Comparison of ENCODE assay signal across 12 cellular contexts in the genomic region with DNA sequence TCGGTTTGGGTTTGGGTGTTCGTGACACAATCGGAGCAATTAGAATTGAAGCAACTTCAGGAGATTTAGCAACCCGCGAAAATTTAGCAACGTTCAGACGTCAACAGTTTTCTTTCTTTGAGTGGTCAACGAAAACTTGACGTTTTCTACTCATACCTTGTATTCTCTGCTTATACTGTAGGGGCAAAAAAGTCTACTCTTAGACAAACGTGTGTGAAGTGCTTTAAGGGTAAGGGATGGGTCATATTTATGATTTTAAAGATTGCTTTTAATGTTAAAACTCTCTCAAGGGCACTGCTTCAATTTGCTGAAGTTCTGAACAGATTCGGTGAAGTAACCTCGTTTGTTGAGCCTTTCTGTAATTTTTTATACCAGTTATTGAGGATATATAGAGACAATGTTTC. TPM values are rescaled to one million over a fixed set of nuclear protein-coding genes. Genes with fewer than 3 reads are reported as not detected.
DNase-seq lines count a peak whose midpoint lies in the region; ATAC-seq and TF ChIP-seq lines count a peak whose summit lies in the region.
"Had no signal": no experiment of that assay in that cellular context is flagged by ENCODE, and none has a peak within 500 bp of the region (broad histone marks: within the 10 kb centered on the region; RNA-seq: fewer than 3 reads in every experiment).

No MANE protein-coding gene starts in this region.

- H3K27ac Mint-ChIP-seq in CD4-positive, alpha-beta T cell: no peak overlapping the region

- H4K8ac ChIP-seq in mesenchymal stem cell (ENCODE audit: low read length): no peak overlapping the region

- no peak overlapping the region for H4K91ac ChIP-seq in mesenchymal stem cell (ENCODE audit: low read length)

- H3K36me3 Mint-ChIP-seq in CD4-positive, alpha-beta T cell (ENCODE audit: low read depth): no peaks in the 10 kb centered on the region

- H2BK120ac ChIP-seq in mesenchymal stem cell (ENCODE audit: low read depth, low read length): no peak overlapping the region

- H3K27me3 ChIP-seq in CD4-positive, alpha-beta T cell (ENCODE audit: control insufficient read depth, insufficient read depth, low read length): peaks cover 81% of the 10 kb centered on the region
- no peaks in the 10 kb centered on the region for H3K27me3 ChIP-seq in HAP-1 (ENCODE audit: low read depth)
- peaks cover 59% of the 10 kb centered on the region for H3K27me3 ChIP-seq in WERI-Rb-1 (ENCODE audit: insufficient read depth, low read depth, severe bottlenecking)
- H3K27me3 ChIP-seq in mesenchymal stem cell (ENCODE audit: control insufficient read depth in 1 of 2, insufficient read depth in 1 of 2, low read length in 2 of 2): peaks cover 59 to 90% of the 10 kb centered on the region in 2 experiments

- intact Hi-C loops in CD4-positive, alpha-beta T cell (cut with DNase I, micrococcal nuclease): no loop called here

- CTCF ChIA-PET in CD4-positive, alpha-beta T cell (lab: Charles Lee): no interaction called here

- no peak for TF ChIP-seq CTCF in CD4-positive, alpha-beta T cell (IDR thresholded peaks at IDR 0.05)
- no peak for TF ChIP-seq CTCF in WERI-Rb-1 (IDR thresholded peaks at IDR 0.05; ENCODE audit: low read depth, low read length)

- H3K4me3 ChIP-seq in HAP-1: peak overlapping the region; percentile 7
- H3K4me3 ChIP-seq in WERI-Rb-1 (ENCODE audit: low read depth, low read length): peak overlapping the region; percentile 42
- no peak overlapping the region for H3K4me3 ChIP-seq in mesenchymal stem cell (ENCODE audit: insufficient read depth in 1 of 2, low read depth in 1 of 2, low read length in 2 of 2)
- H3K4me3 ChIP-seq: thyroid gland had no signal

- H3K4me2 ChIP-seq in mesenchymal stem cell (ENCODE audit: low read length, poor library complexity, severe bottlenecking): no peak overlapping the region

- H3K4me1 ChIP-seq in HAP-1: no peaks in the 10 kb centered on the region; the same call in 1 of the 2 replicates
- H3K4me1 ChIP-seq in mesenchymal stem cell (ENCODE audit: control insufficient read depth, insufficient read depth, low read depth, low read length): peaks cover 26% of the 10 kb centered on the region

- peaks cover 40% of the 10 kb centered on the region for H3K4me1 Mint-ChIP-seq in CD4-positive, alpha-beta T cell (ENCODE audit: low read depth)

- H3K36me3 ChIP-seq in HAP-1 (replicated peaks) (peaks cover 23% of the 10 kb centered on the region), WERI-Rb-1 (no peaks in the 10 kb centered on the region), mesenchymal stem cell (ENCODE audit: control insufficient read depth in 1 of 2, insufficient read depth in 2 of 2, low read depth in 1 of 2, low read length in 2 of 2) (peaks cover 0 to 2% of the 10 kb centered on the region in 2 experiments)
- H3K36me3 ChIP-seq: thyroid gland had no signal

- in situ Hi-C loops in HAP-1 (cut with MboI; ENCODE audit: low sequenced_read_pairs): no loop called here

- H3K4me3 Mint-ChIP-seq in CD4-positive, alpha-beta T cell: peak overlapping the region; percentile 22

- H3K27ac ChIP-seq in CD4-positive, alpha-beta T cell (ENCODE audit: low read depth, low read length): no peak overlapping the region
- H3K27ac ChIP-seq in WERI-Rb-1 (no peak overlapping the region), mesenchymal stem cell (ENCODE audit: low read length, poor library complexity, severe bottlenecking) (no peak overlapping the region)
- H3K27ac ChIP-seq: thyroid gland had no signal

- no peak for TF ChIP-seq POLR2A in GM18505 (IDR thresholded peaks at IDR 0.05; ENCODE audit: borderline replicate concordance, extremely low read depth, insufficient read depth, insufficient read length)

- no peak overlapping the region for H2BK12ac ChIP-seq in mesenchymal stem cell (ENCODE audit: low read length in 2 of 2)

- H3K9ac ChIP-seq in mesenchymal stem cell (ENCODE audit: low read length): no peak overlapping the region

- 0% methylated on average over 10 of the region's 12 CpGs for WGBS in mesenchymal stem cell

- POLR2A ChIA-PET in CD4-positive, alpha-beta T cell (lab: Charles Lee): no interaction called here

- H3K79me1 ChIP-seq in mesenchymal stem cell (replicated peaks; ENCODE audit: low read length, poor library complexity, severe bottlenecking): no peaks in the 10 kb centered on the region

- no peak overlapping the region for H2AFZ ChIP-seq in mesenchymal stem cell (ENCODE audit: low read depth, low read length)

- peaks cover 3% of the 10 kb centered on the region for H3K9me3 ChIP-seq in CD4-positive, alpha-beta T cell (ENCODE audit: control insufficient read depth, low read length)
- H3K9me3 ChIP-seq in HAP-1 (no peaks in the 10 kb centered on the region), WERI-Rb-1 (ENCODE audit: severe bottlenecking) (peaks cover 9% of the 10 kb centered on the region), mesenchymal stem cell (ENCODE audit: control insufficient read depth, low read length) (no peaks in the 10 kb centered on the region)
- H3K9me3 ChIP-seq: thyroid gland had no signal

- no peak overlapping the region for H3K14ac ChIP-seq in mesenchymal stem cell (ENCODE audit: low read length in 2 of 2)

- no peak overlapping the region for H3K4ac ChIP-seq in mesenchymal stem cell (ENCODE audit: low read depth in 1 of 2, low read length in 2 of 2)

- H2AK5ac ChIP-seq in mesenchymal stem cell (ENCODE audit: low read length, severe bottlenecking): no peak overlapping the region

- no peak overlapping the region for H3K23ac ChIP-seq in mesenchymal stem cell (ENCODE audit: low read length in 2 of 2)

- peaks cover 85% of the 10 kb centered on the region for H3K27me3 Mint-ChIP-seq in CD4-positive, alpha-beta T cell

- no peak overlapping the region for H3K18ac ChIP-seq in mesenchymal stem cell (ENCODE audit: low read depth in 1 of 2, low read length in 2 of 2)

- H2BK5ac ChIP-seq in mesenchymal stem cell (ENCODE audit: low read depth, low read length, poor library complexity, severe bottlenecking): no peak overlapping the region

- peaks cover 3% of the 10 kb centered on the region for H3K9me3 Mint-ChIP-seq in CD4-positive, alpha-beta T cell

- ATAC-seq in CD4-positive, alpha-beta T cell (ENCODE audit: poor library complexity): no peak
- no peak for ATAC-seq in HG03520 (IDR thresholded peaks at IDR 0.05; ENCODE audit: unreplicated experiment)
- ATAC-seq in GM18505 (IDR thresholded peaks at IDR 0.05; ENCODE audit: unreplicated experiment): no peak
- no peak for ATAC-seq in GM18511 (IDR thresholded peaks at IDR 0.05; ENCODE audit: unreplicated experiment)
- ATAC-seq: Right ventricle myocardium inferior had no signal

- DNase-seq in CD4-positive, alpha-beta T cell: no peak
- peak in 1 of 2 experiments; percentile 4 for DNase-seq in HAP-1 (ENCODE audit: low spot score in 2 of 2)
- DNase-seq in WERI-Rb-1: no peak
- peak; percentile 40 for DNase-seq in mesenchymal stem cell
- DNase-seq in NCI-H82 (lab: John Stamatoyannopoulos, UW): no peak
- DNase-seq: MM.1S, thyroid gland had no signal

- H2BK15ac ChIP-seq in mesenchymal stem cell (ENCODE audit: low read depth, poor library complexity, severe bottlenecking): no peak overlapping the region

RNA-seq across cellular contexts. Expression of gene OTX1, which starts 9.5 kb away (rescaled TPM):
- total RNA-seq in CD4-positive, alpha-beta T cell: not detected
- polyA plus RNA-seq in mesenchymal stem cell (2013, experiment 1 of 2): 0.01 TPM
- polyA plus RNA-seq in mesenchymal stem cell (2013, experiment 2 of 2): not detected
- total RNA-seq: lung microvascular endothelial cell, Right ventricle myocardium inferior, thyroid gland had no signal

Comparison
In these comparisons a context has a peak if more than half of its experiments do, and no peak if none do; other contexts are left out.
1. H3K4me3 ChIP-seq: peak in HAP-1 (single experiment) and WERI-Rb-1 (single experiment); none in mesenchymal stem cell (0 of 2).